ENCODE assay signal across 1 cellular context in genomic region chr12:101074940-101075680, GRCh38.
TF ChIP-seq lines count a peak whose summit lies in the region.

No MANE protein-coding gene starts in this region.

TF ChIP-seq in IMR-90, 13 proteins besides CTCF, POLR2A, EP300 and RAD21 (continued from another document):
- TF ChIP-seq MAZ (IDR thresholded peaks at IDR 0.05; ENCODE audit: borderline replicate concordance, low read depth, low read length) (no peak), CEBPB (IDR thresholded peaks at IDR 0.05; ENCODE audit: low read depth, low read length) (no peak), ELK1 (IDR thresholded peaks at IDR 0.05; ENCODE audit: borderline replicate concordance, low read depth, low read length) (no peak), MXI1 (IDR thresholded peaks at IDR 0.05; ENCODE audit: borderline replicate concordance, low read depth, low read length) (no peak), BHLHE40 (IDR thresholded peaks at IDR 0.05; ENCODE audit: low read depth, low read length) (no peak), SMC3 (IDR thresholded peaks at IDR 0.05; ENCODE audit: low read depth, low read length) (no peak), NFE2L2 (IDR thresholded peaks at IDR 0.05; ENCODE audit: low read depth, low read length) (no peak), MAFK (IDR thresholded peaks at IDR 0.05; ENCODE audit: low read depth, low read length) (no peak), CHD1 (IDR thresholded peaks at IDR 0.05; ENCODE audit: low read depth, low read length) (no peak), RCOR1 (IDR thresholded peaks at IDR 0.05; ENCODE audit: insufficient replicate concordance, low read length) (no peak), FOS (IDR thresholded peaks at IDR 0.05; ENCODE audit: low read depth, low read length) (no peak)
